1 cellular context compared by ENCODE assay signal in genomic region chr5:140574165-140574564, GRCh38.
TF ChIP-seq lines count a peak whose summit lies in the region.

No MANE protein-coding gene starts in this region.

TF ChIP-seq in liver, 16 proteins besides CTCF, POLR2A, EP300 and RAD21 (continued from another document):
- TF ChIP-seq EGR1 (IDR thresholded peaks at IDR 0.05; ENCODE audit: low read depth in 2 of 2) (peak; percentile 78 to 96), NR2F2 (IDR thresholded peaks at IDR 0.05) (peak; percentile 98), FOXA2 (IDR thresholded peaks at IDR 0.05) (peak; percentile 75), FOXA1 (IDR thresholded peaks at IDR 0.05) (peak; percentile 34), YY1 (IDR thresholded peaks at IDR 0.05) (peak; percentile 92), GABPA (IDR thresholded peaks at IDR 0.05 in 1 of 2, conservative IDR thresholded peaks at IDR 0.05 in 1 of 2) (peak in 1 of 2 donors; percentile 67), JUND (IDR thresholded peaks at IDR 0.05) (peak; percentile 29 to 79), HNF4G (IDR thresholded peaks at IDR 0.05) (peak; percentile 20)
- TF ChIP-seq, protein P1, sequence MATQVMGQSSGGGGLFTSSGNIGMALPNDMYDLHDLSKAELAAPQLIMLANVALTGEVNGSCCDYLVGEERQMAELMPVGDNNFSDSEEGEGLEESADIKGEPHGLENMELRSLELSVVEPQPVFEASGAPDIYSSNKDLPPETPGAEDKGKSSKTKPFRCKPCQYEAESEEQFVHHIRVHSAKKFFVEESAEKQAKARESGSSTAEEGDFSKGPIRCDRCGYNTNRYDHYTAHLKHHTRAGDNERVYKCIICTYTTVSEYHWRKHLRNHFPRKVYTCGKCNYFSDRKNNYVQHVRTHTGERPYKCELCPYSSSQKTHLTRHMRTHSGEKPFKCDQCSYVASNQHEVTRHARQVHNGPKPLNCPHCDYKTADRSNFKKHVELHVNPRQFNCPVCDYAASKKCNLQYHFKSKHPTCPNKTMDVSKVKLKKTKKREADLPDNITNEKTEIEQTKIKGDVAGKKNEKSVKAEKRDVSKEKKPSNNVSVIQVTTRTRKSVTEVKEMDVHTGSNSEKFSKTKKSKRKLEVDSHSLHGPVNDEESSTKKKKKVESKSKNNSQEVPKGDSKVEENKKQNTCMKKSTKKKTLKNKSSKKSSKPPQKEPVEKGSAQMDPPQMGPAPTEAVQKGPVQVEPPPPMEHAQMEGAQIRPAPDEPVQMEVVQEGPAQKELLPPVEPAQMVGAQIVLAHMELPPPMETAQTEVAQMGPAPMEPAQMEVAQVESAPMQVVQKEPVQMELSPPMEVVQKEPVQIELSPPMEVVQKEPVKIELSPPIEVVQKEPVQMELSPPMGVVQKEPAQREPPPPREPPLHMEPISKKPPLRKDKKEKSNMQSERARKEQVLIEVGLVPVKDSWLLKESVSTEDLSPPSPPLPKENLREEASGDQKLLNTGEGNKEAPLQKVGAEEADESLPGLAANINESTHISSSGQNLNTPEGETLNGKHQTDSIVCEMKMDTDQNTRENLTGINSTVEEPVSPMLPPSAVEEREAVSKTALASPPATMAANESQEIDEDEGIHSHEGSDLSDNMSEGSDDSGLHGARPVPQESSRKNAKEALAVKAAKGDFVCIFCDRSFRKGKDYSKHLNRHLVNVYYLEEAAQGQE (IDR thresholded peaks at IDR 0.05) = peak; percentile 68
- TF ChIP-seq, protein P2, sequence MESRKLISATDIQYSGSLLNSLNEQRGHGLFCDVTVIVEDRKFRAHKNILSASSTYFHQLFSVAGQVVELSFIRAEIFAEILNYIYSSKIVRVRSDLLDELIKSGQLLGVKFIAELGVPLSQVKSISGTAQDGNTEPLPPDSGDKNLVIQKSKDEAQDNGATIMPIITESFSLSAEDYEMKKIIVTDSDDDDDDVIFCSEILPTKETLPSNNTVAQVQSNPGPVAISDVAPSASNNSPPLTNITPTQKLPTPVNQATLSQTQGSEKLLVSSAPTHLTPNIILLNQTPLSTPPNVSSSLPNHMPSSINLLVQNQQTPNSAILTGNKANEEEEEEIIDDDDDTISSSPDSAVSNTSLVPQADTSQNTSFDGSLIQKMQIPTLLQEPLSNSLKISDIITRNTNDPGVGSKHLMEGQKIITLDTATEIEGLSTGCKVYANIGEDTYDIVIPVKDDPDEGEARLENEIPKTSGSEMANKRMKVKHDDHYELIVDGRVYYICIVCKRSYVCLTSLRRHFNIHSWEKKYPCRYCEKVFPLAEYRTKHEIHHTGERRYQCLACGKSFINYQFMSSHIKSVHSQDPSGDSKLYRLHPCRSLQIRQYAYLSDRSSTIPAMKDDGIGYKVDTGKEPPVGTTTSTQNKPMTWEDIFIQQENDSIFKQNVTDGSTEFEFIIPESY (IDR thresholded peaks at IDR 0.05) = peak; percentile 81
- TF ChIP-seq, protein P3, sequence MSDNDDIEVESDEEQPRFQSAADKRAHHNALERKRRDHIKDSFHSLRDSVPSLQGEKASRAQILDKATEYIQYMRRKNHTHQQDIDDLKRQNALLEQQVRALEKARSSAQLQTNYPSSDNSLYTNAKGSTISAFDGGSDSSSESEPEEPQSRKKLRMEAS (IDR thresholded peaks at IDR 0.05) = peak; percentile 90
